In genomic region chr2:80073134-80073561, GRCh38 we compare ENCODE assay signal across 1 cellular context.
TF ChIP-seq lines count a peak whose summit lies in the region.

No MANE protein-coding gene starts in this region.

TF ChIP-seq in Ishikawa, 13 proteins besides CTCF, POLR2A, EP300 and RAD21 (continued from another document):
- TF ChIP-seq REST (IDR thresholded peaks at IDR 0.05; ENCODE audit: low read depth) (no peak), NFIC (IDR thresholded peaks at IDR 0.05) (no peak), EGR1 (IDR thresholded peaks at IDR 0.05) (no peak), MAX (IDR thresholded peaks at IDR 0.05) (no peak), CEBPB (IDR thresholded peaks at IDR 0.05) (no peak)
